ENCODE assay signal across 10 cellular contexts in the genomic region with DNA sequence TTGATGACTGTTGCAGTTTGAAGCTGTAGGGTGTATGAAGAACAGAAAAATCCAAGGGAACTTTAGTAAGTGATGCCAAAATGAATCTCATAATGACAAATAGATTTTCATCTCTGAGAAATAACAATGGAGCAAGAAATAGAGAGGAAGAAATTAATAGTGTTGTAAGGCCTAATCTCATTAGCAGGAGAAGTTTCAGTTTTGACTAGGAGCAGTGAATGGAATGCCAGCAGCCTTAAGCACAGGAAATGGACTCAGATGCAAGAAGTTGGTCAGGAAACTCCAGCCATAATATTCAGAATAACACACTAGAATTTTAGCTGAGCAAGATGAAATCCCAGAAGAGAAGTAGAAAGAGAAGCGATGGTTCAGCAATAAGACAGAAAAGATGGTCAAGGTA. TPM values are rescaled to one million over a fixed set of nuclear protein-coding genes. Genes with fewer than 3 reads are reported as not detected.
A peak's percentile ranks its signal among the peaks of the same experiment; 100 is the strongest.
DNase-seq lines count a peak whose midpoint lies in the region; ATAC-seq and TF ChIP-seq lines count a peak whose summit lies in the region.
"Had no signal": no experiment of that assay in that cellular context is flagged by ENCODE, and none has a peak within 500 bp of the region (broad histone marks: within the 10 kb centered on the region; RNA-seq: fewer than 3 reads in every experiment).

No MANE protein-coding gene starts in this region.

- DNase-seq in HT1080 (ENCODE audit: low read depth) (peak; percentile 59), adipocyte (ENCODE audit: low read depth) (peak; percentile 69), right atrium auricular region (ENCODE audit: low spot score) (no peak), smooth muscle cell (lab: John Stamatoyannopoulos, UW; ENCODE audit: unreplicated experiment) (no peak), DMS53 treated with DMSO at 0.1 percent for 48 hours (lab: John Stamatoyannopoulos, UW; ENCODE audit: unreplicated experiment) (no peak), SKM-1 (lab: John Stamatoyannopoulos, UW; ENCODE audit: unreplicated experiment) (no peak)
- no peak for DNase-seq in activated CD4-positive, alpha-beta T cell treated with anti-CD3 and anti-CD28 coated beads, Interleukin-2, amount 50 U/mL, for 1 hour
- DNase-seq: activated T-cell treated with anti-CD3 and anti-CD28 coated beads for 4 hours, NCI-H1048 had no signal

- H3K36me3 ChIP-seq in adipocyte (ENCODE audit: control insufficient read depth, insufficient read depth, low read length, severe bottlenecking) = no peaks in the 10 kb centered on the region
- H3K36me3 ChIP-seq in right atrium auricular region = no peaks in the 10 kb centered on the region
- H3K36me3 ChIP-seq in smooth muscle cell (ENCODE audit: low read depth) = no peaks in the 10 kb centered on the region

- no peaks in the 10 kb centered on the region for H4K20me1 ChIP-seq in smooth muscle cell (ENCODE audit: low read depth)

- no peaks in the 10 kb centered on the region for H3K9me3 ChIP-seq in adipocyte (ENCODE audit: control insufficient read depth, low read length)
- no peaks in the 10 kb centered on the region for H3K9me3 ChIP-seq in right atrium auricular region
- H3K9me3 ChIP-seq in smooth muscle cell (replicated peaks; ENCODE audit: low read depth) = no peaks in the 10 kb centered on the region

- peak overlapping the region; percentile 25 for H3K9ac ChIP-seq in adipocyte (ENCODE audit: low read length)
- H3K9ac ChIP-seq in smooth muscle cell (ENCODE audit: low read depth) = peak overlapping the region; percentile 51

- WGBS in smooth muscle cell (ENCODE audit: low lambda C conversion rate) = 56% methylated on average over 1 of the region's 1 CpG

- peaks cover 68% of the 10 kb centered on the region for H3K79me2 ChIP-seq in smooth muscle cell (ENCODE audit: low read depth)

- H3K4me1 ChIP-seq in adipocyte (ENCODE audit: control insufficient read depth, insufficient read depth, low read length) = peaks cover 58% of the 10 kb centered on the region
- H3K4me1 ChIP-seq in right atrium auricular region = peaks cover 0 to 67% of the 10 kb centered on the region in 2 donors
- H3K4me1 ChIP-seq in smooth muscle cell (ENCODE audit: low read depth) = peaks cover 52% of the 10 kb centered on the region

- no peaks in the 10 kb centered on the region for H3K27me3 ChIP-seq in adipocyte (replicated peaks; ENCODE audit: control insufficient read depth, insufficient read depth, low read length)
- H3K27me3 ChIP-seq in right atrium auricular region = no peaks in the 10 kb centered on the region
- no peaks in the 10 kb centered on the region for H3K27me3 ChIP-seq in smooth muscle cell (ENCODE audit: low read depth)

- H3F3A ChIP-seq in smooth muscle cell (ENCODE audit: low read depth) = peaks cover 35% of the 10 kb centered on the region

- no peak overlapping the region for H2AFZ ChIP-seq in smooth muscle cell (ENCODE audit: low read depth)

- peak overlapping the region; percentile 14 to 25 for H3K27ac ChIP-seq in right atrium auricular region
- H3K27ac ChIP-seq in smooth muscle cell (ENCODE audit: low read depth) = peak overlapping the region; percentile 99

- no peak for ATAC-seq in GM21737 (IDR thresholded peaks at IDR 0.05; ENCODE audit: unreplicated experiment)

- no peak for TF ChIP-seq CTCF in right atrium auricular region (IDR thresholded peaks at IDR 0.05)
- no peak for TF ChIP-seq CTCF in smooth muscle cell (IDR thresholded peaks at IDR 0.05; ENCODE audit: borderline replicate concordance, insufficient read depth, poor library complexity, severe bottlenecking)

- H3K4me3 ChIP-seq in adipocyte (ENCODE audit: low read length) (peak overlapping the region; percentile 17), right atrium auricular region (no peak overlapping the region), smooth muscle cell (no peak overlapping the region)

- peak overlapping the region; percentile 75 for H3K4me2 ChIP-seq in smooth muscle cell

RNA-seq across cellular contexts. Expression of gene ATXN1, which starts 23.9 kb away (rescaled TPM):
- total RNA-seq in HT1080 (2014; rRNA removed; shearing (Covaris generic)) = 10.3 and 10.4 TPM in 2 replicates
- 11.3 and 14.1 TPM in 2 replicates for polyA plus RNA-seq in HT1080 (2015; cell fraction: cytosol; rRNA removed)
- 26.6 and 27.5 TPM in 2 replicates for polyA plus RNA-seq in HT1080 (2015; cell fraction: nucleus; rRNA removed)
- total RNA-seq in right atrium auricular region = 10 to 100 TPM; 41.8 to 62.0 TPM
- total RNA-seq in smooth muscle cell = 40.6 and 45.8 TPM in 2 replicates
- 17.9 and 22.8 TPM in 2 replicates for polyA plus RNA-seq in smooth muscle cell

Comparison
In these comparisons a context has a peak if more than half of its experiments do, and no peak if none do; other contexts are left out.
1. DNase-seq: peak in HT1080 (single experiment) and adipocyte (single experiment); none in right atrium auricular region (single experiment), smooth muscle cell (single experiment), activated CD4-positive, alpha-beta T cell treated with anti-CD3 and anti-CD28 coated beads, Interleukin-2, amount 50 U/mL, for 1 hour (single experiment), DMS53 treated with DMSO at 0.1 percent for 48 hours (single experiment) and SKM-1 (single experiment).